Comparison of ENCODE assay signal across 15 cellular contexts in the genomic region with DNA sequence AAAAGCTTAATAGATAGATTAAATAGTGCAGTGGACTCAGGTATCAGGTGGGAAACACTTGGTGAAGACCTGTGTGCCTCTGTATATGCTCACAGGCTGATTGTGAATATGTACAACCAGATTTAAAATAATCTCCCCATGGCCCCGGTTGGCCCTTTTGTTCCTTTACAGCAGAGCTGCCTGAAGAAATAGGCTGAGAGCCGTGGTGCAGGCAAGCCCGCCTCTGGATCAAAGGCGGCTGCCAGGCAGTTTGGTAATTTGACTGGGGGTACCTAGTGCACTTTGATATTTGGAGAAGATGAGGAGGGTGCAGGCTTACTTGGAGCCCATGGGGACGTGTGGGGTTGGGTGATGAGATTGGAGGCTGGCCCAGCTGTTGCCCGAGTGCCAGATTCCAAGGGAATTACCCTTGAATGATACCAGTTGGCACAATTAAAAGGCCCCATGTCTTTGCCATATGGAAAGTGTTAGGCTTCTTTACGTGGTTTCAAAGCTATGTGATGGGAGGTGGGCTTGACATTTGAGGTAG. TPM values are rescaled to one million over a fixed set of nuclear protein-coding genes. Genes with fewer than 3 reads are reported as not detected.
A peak's percentile ranks its signal among the peaks of the same experiment; 100 is the strongest.
DNase-seq lines count a peak whose midpoint lies in the region; ATAC-seq lines count a peak whose summit lies in the region.
"Had no signal": no experiment of that assay in that cellular context is flagged by ENCODE, and none has a peak within 500 bp of the region (broad histone marks: within the 10 kb centered on the region; RNA-seq: fewer than 3 reads in every experiment).

No MANE protein-coding gene starts in this region.

- ATAC-seq in left lobe of liver = peak; percentile 40
- ATAC-seq: GM23338 had no signal

- intact Hi-C loops in posterior vena cava (cut with DNase I) = no loop called here

- peak; percentile 24 for DNase-seq in NCI-H1694 treated with DMSO at 0.1 percent for 48 hours (lab: John Stamatoyannopoulos, UW)
- DNase-seq in NCI-H1694 (lab: John Stamatoyannopoulos, UW) = no peak
- DNase-seq in left lobe of liver (ENCODE audit: low spot score) = no peak
- peak; percentile 58 for DNase-seq in posterior vena cava (ENCODE audit: low spot score)
- no peak for DNase-seq in CD1c-positive myeloid dendritic cell (ENCODE audit: extremely low spot score)
- no peak for DNase-seq in NOMO-1 treated with dmso at 0.1 percent for 144 hours (lab: John Stamatoyannopoulos, UW; ENCODE audit: unreplicated experiment)
- DNase-seq in ecto neural progenitor cell (ENCODE audit: low spot score) = no peak
- DNase-seq: 8988T; AML-193; Calu3; CD4-positive, alpha-beta T cell; DND-41; GDM1; H7 had no signal

RNA-seq across cellular contexts. Expression of a gene that starts 5.0 kb away (rescaled TPM):
- total RNA-seq in left lobe of liver (3.9 TPM), posterior vena cava (10 to 100 TPM; 25.7 to 67.6 TPM)

Comparison
In these comparisons a context has a peak if more than half of its experiments do, and no peak if none do; other contexts are left out.
1. DNase-seq: peak in NCI-H1694 treated with DMSO at 0.1 percent for 48 hours (single experiment) and posterior vena cava (single experiment); none in NCI-H1694 (single experiment), left lobe of liver (single experiment), CD1c-positive myeloid dendritic cell (single experiment), NOMO-1 treated with dmso at 0.1 percent for 144 hours (single experiment) and ecto neural progenitor cell (single experiment).